1 cellular context compared by ENCODE assay signal in the genomic region with DNA sequence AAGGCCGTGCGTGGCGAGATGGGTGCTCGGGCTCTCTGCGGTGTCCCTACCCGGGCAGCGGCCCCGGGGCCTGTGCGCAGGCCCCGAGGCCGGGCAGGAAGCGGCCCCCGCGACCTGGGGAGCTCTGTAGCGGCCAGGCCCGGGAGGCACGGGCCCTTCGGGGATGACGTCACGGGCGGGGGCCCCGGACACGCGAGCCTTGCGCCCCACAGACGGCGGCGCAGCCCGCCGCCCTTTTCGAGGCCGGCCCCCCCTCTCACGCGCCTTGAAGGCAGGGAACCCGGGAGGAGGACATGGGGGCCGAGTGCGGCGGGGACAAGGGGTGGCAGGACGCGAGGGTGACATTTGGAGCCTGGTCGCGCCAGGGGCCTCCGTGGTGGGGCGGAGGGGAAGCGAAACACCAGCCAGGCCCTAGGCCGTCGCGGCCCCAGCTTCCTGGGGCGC.
TF ChIP-seq lines count a peak whose summit lies in the region.

No MANE protein-coding gene starts in this region.

TF ChIP-seq in HEK293, 187 proteins besides CTCF, POLR2A, EP300 and RAD21 (continued from another document):
- TF ChIP-seq, protein P1, sequence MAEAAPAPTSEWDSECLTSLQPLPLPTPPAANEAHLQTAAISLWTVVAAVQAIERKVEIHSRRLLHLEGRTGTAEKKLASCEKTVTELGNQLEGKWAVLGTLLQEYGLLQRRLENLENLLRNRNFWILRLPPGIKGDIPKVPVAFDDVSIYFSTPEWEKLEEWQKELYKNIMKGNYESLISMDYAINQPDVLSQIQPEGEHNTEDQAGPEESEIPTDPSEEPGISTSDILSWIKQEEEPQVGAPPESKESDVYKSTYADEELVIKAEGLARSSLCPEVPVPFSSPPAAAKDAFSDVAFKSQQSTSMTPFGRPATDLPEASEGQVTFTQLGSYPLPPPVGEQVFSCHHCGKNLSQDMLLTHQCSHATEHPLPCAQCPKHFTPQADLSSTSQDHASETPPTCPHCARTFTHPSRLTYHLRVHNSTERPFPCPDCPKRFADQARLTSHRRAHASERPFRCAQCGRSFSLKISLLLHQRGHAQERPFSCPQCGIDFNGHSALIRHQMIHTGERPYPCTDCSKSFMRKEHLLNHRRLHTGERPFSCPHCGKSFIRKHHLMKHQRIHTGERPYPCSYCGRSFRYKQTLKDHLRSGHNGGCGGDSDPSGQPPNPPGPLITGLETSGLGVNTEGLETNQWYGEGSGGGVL (tag by site-specific recombination; IDR thresholded peaks at IDR 0.05) = peak; percentile 61; the same call in 1 of the 2 replicates
- peak; percentile 40; the same call in 1 of the 2 replicates for TF ChIP-seq ZNF423 (tag by site-specific recombination; IDR thresholded peaks at IDR 0.05)
- TF ChIP-seq ZNF600 (tag by site-specific recombination; IDR thresholded peaks at IDR 0.05) = no peak
- TF ChIP-seq ZBTB8A (tag by site-specific recombination; IDR thresholded peaks at IDR 0.05) = peak; percentile 96
- peak; percentile 78 for TF ChIP-seq GLIS2 (tag by site-specific recombination; IDR thresholded peaks at IDR 0.05)
- TF ChIP-seq ZBTB20 (tag by site-specific recombination; IDR thresholded peaks at IDR 0.05) = peak; percentile 99
- TF ChIP-seq PATZ1 (tag by site-specific recombination; IDR thresholded peaks at IDR 0.05) = peak; percentile 77
- TF ChIP-seq ZBTB7A (tag by site-specific recombination; IDR thresholded peaks at IDR 0.05; ENCODE audit: low read depth) = 0 out of 2 replicates have a peak, but pooled peaks have one; percentile 13
- peak; percentile 20; the same call in 1 of the 2 replicates for TF ChIP-seq ZFP69B (tag by site-specific recombination; IDR thresholded peaks at IDR 0.05)
- no peak for TF ChIP-seq ZNF146 (tag by site-specific recombination; IDR thresholded peaks at IDR 0.05)
- no peak; the same call in 1 of the 2 replicates for TF ChIP-seq ZNF660 (tag by site-specific recombination; IDR thresholded peaks at IDR 0.05)
- no peak for TF ChIP-seq GLI4 (tag by site-specific recombination; IDR thresholded peaks at IDR 0.05)
- peak; percentile 94 for TF ChIP-seq ZBTB26 (tag by site-specific recombination; optimal IDR thresholded peaks at IDR 0.05)
- TF ChIP-seq, protein P2, sequence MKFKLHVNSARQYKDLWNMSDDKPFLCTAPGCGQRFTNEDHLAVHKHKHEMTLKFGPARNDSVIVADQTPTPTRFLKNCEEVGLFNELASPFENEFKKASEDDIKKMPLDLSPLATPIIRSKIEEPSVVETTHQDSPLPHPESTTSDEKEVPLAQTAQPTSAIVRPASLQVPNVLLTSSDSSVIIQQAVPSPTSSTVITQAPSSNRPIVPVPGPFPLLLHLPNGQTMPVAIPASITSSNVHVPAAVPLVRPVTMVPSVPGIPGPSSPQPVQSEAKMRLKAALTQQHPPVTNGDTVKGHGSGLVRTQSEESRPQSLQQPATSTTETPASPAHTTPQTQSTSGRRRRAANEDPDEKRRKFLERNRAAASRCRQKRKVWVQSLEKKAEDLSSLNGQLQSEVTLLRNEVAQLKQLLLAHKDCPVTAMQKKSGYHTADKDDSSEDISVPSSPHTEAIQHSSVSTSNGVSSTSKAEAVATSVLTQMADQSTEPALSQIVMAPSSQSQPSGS (tag by site-specific recombination; IDR thresholded peaks at IDR 0.05; ENCODE audit: low read depth) = peak; percentile 91
